12 cellular contexts compared by ENCODE assay signal in genomic region chr16:17358846-17359245, GRCh38.
DNase-seq lines count a peak whose midpoint lies in the region; ATAC-seq lines count a peak whose summit lies in the region.
"Had no signal": no experiment of that assay in that cellular context is flagged by ENCODE, and none has a peak within 500 bp of the region (broad histone marks: within the 10 kb centered on the region; RNA-seq: fewer than 3 reads in every experiment).

No MANE protein-coding gene starts in this region.

- peaks cover 65% of the 10 kb centered on the region for H3K4me1 Mint-ChIP-seq in stimulated activated naive CD8-positive, alpha-beta T cell treated with anti-CD3 and anti-CD28 coated beads, Interleukin-15, Interleukin-2, amounts not matched to agents 100 ng/mL and 50 ng/mL, for 24 hours (ENCODE audit: low read depth)
- H3K4me1 Mint-ChIP-seq in activated naive CD8-positive, alpha-beta T cell treated with anti-CD3 and anti-CD28 coated beads, Interleukin-2, amount 50 U/mL, for 24 hours, result peaks cover 67% of the 10 kb centered on the region

- ATAC-seq in stimulated activated naive CD8-positive, alpha-beta T cell treated with anti-CD3 and anti-CD28 coated beads, Interleukin-15, Interleukin-2, amounts not matched to agents 100 U/mL and 50 U/mL, for 24 hours, result no peak
- no peak for ATAC-seq in activated naive CD8-positive, alpha-beta T cell treated with anti-CD3 and anti-CD28 coated beads, Interleukin-2, amount 50 U/mL, for 24 hours
- ATAC-seq in esophagus mucosa, result no peak
- ATAC-seq: psoas muscle had no signal

- H3K27ac Mint-ChIP-seq in stimulated activated naive CD8-positive, alpha-beta T cell treated with anti-CD3 and anti-CD28 coated beads, Interleukin-15, Interleukin-2, amounts not matched to agents 100 ng/mL and 50 ng/mL, for 24 hours, result peak overlapping the region; percentile 81
- H3K27ac Mint-ChIP-seq in activated naive CD8-positive, alpha-beta T cell treated with anti-CD3 and anti-CD28 coated beads, Interleukin-2, amount 50 U/mL, for 24 hours, result peak overlapping the region; percentile 48

- H3K9me3 Mint-ChIP-seq in stimulated activated naive CD8-positive, alpha-beta T cell treated with anti-CD3 and anti-CD28 coated beads, Interleukin-15, Interleukin-2, amounts not matched to agents 100 ng/mL and 50 ng/mL, for 24 hours, result no peaks in the 10 kb centered on the region
- no peaks in the 10 kb centered on the region for H3K9me3 Mint-ChIP-seq in activated naive CD8-positive, alpha-beta T cell treated with anti-CD3 and anti-CD28 coated beads, Interleukin-2, amount 50 U/mL, for 24 hours

- no peaks in the 10 kb centered on the region for H3K27me3 Mint-ChIP-seq in stimulated activated naive CD8-positive, alpha-beta T cell treated with anti-CD3 and anti-CD28 coated beads, Interleukin-15, Interleukin-2, amounts not matched to agents 100 ng/mL and 50 ng/mL, for 24 hours
- H3K27me3 Mint-ChIP-seq in activated naive CD8-positive, alpha-beta T cell treated with anti-CD3 and anti-CD28 coated beads, Interleukin-2, amount 50 U/mL, for 24 hours, result no peaks in the 10 kb centered on the region

- peak overlapping the region; percentile 23 for H3K4me3 Mint-ChIP-seq in stimulated activated naive CD8-positive, alpha-beta T cell treated with anti-CD3 and anti-CD28 coated beads, Interleukin-15, Interleukin-2, amounts not matched to agents 100 ng/mL and 50 ng/mL, for 24 hours
- H3K4me3 Mint-ChIP-seq in activated naive CD8-positive, alpha-beta T cell treated with anti-CD3 and anti-CD28 coated beads, Interleukin-2, amount 50 U/mL, for 24 hours, result no peak overlapping the region

- peaks cover 12% of the 10 kb centered on the region for H3K36me3 Mint-ChIP-seq in stimulated activated naive CD8-positive, alpha-beta T cell treated with anti-CD3 and anti-CD28 coated beads, Interleukin-15, Interleukin-2, amounts not matched to agents 100 ng/mL and 50 ng/mL, for 24 hours (ENCODE audit: low read depth)
- H3K36me3 Mint-ChIP-seq in activated naive CD8-positive, alpha-beta T cell treated with anti-CD3 and anti-CD28 coated beads, Interleukin-2, amount 50 U/mL, for 24 hours (ENCODE audit: low read depth), result no peaks in the 10 kb centered on the region

- no peak for DNase-seq in stimulated activated naive CD8-positive, alpha-beta T cell treated with anti-CD3 and anti-CD28 coated beads, Interleukin-15, Interleukin-2, amounts not matched to agents 100 U/mL and 50 U/mL, for 24 hours
- DNase-seq in activated naive CD8-positive, alpha-beta T cell treated with anti-CD3 and anti-CD28 coated beads, Interleukin-2, amount 50 U/mL, for 24 hours, result no peak
- DNase-seq in myocyte (ENCODE audit: low read depth) (peak; percentile 36), HuH-7.5 (ENCODE audit: low spot score) (no peak), SIG-M5 (lab: John Stamatoyannopoulos, UW) (no peak), AG08395 (ENCODE audit: low spot score) (no peak)
- DNase-seq: activated CD4-positive, alpha-beta T cell treated with anti-CD3 and anti-CD28 coated beads, Interleukin-2, amount 50 U/mL, for 48 hours; Karpas-422; NCI-H2227 treated with DMSO at 0.1 percent for 48 hours; psoas muscle had no signal
